8 cellular contexts compared by ENCODE assay signal in the genomic region with DNA sequence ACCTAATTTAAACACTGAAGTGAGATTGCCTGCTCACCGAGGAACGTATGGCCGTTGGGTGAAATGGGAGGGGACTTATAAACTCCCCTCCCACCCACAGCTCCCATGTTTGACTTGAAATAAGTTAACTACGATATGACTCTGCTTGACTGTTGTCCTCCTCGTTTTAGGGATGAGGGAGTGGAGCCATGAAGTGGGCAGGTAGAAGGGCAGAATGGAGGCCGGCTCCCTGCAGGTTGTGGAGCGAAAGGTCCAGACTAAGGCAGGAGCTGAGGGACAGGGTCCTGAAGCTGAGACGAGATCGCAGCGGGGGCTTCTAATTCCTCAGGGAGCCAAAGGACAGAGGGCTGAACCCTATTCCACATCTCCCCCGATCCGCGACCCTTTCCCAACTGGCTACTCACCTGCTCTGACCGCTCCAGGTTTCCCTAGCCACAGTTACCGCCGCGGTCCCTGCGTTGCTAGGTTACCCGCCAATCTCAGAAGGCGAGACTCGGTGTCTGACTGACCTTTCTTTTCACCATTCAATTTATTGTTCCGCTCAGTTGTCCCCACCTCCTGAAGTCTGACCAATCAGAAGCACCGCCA. TPM values are rescaled to one million over a fixed set of nuclear protein-coding genes. Genes with fewer than 3 reads are reported as not detected.
DNase-seq lines count a peak whose midpoint lies in the region; ATAC-seq and TF ChIP-seq lines count a peak whose summit lies in the region.

No MANE protein-coding gene starts in this region.

- intact Hi-C loops in breast epithelium (cut with DNase I; ENCODE audit: low total_unique reads): loop anchor here (5.0 to 10.0 kb wide), 2 partner anchors 732 to 1376 kb away; a partner anchor contains a TSS

- H3K9me3 Mint-ChIP-seq in IgD-negative memory B cell: no peaks in the 10 kb centered on the region

- TF ChIP-seq CTCF in breast epithelium (IDR thresholded peaks at IDR 0.05): no peak

- no peaks in the 10 kb centered on the region for H3K27me3 Mint-ChIP-seq in IgD-negative memory B cell

- peak overlapping the region; percentile 76 to 91 (median 79) for H3K27ac Mint-ChIP-seq in IgD-negative memory B cell

- H3K4me3 Mint-ChIP-seq in IgD-negative memory B cell: peak overlapping the region; percentile 82 to 96 (median 91)

- no peak for TF ChIP-seq POLR2A in breast epithelium (IDR thresholded peaks at IDR 0.05)

- no peak for DNase-seq in breast epithelium (ENCODE audit: low spot score in 2 of 2)
- no peak for DNase-seq in iPS-NIHi7 (ENCODE audit: extremely low spot score)
- DNase-seq in C1 segment of cervical spinal cord (lab: John Stamatoyannopoulos, UW): no peak
- DNase-seq in kidney tubule cell (ENCODE audit: low spot score): no peak
- no peak for DNase-seq in NCI-H524 (lab: John Stamatoyannopoulos, UW)

- H3K4me3 ChIP-seq in breast epithelium (peak overlapping the region; percentile 51 to 98 (median 69)), muscle layer of duodenum (ENCODE audit: low read depth in 1 of 2, low read length in 2 of 2) (peak overlapping the region; percentile 75 to 94)

- H3K27ac ChIP-seq in breast epithelium: peak overlapping the region; percentile 89 to 96
- H3K27ac ChIP-seq in muscle layer of duodenum (ENCODE audit: low read length): no peak overlapping the region

- ATAC-seq in GM18498 (IDR thresholded peaks at IDR 0.05; ENCODE audit: unreplicated experiment): peak; percentile 3

- no peaks in the 10 kb centered on the region for H3K36me3 ChIP-seq in breast epithelium
- no peaks in the 10 kb centered on the region for H3K36me3 ChIP-seq in muscle layer of duodenum (ENCODE audit: control insufficient read depth in 1 of 2, insufficient read depth in 2 of 2, low read length in 2 of 2)

- H3K4me1 ChIP-seq in breast epithelium: peaks cover 0 to 15% of the 10 kb centered on the region in 2 donors
- peaks cover 0 to 21% of the 10 kb centered on the region in 2 donors for H3K4me1 ChIP-seq in muscle layer of duodenum (ENCODE audit: control insufficient read depth in 1 of 2, insufficient read depth in 2 of 2, low read length in 2 of 2)

- H3K27me3 ChIP-seq in breast epithelium (no peaks in the 10 kb centered on the region), muscle layer of duodenum (ENCODE audit: low read depth, low read length) (no peaks in the 10 kb centered on the region)

- peaks cover 26 to 32% (median 27%) of the 10 kb centered on the region in 3 donors for H3K4me1 Mint-ChIP-seq in IgD-negative memory B cell

- H3K36me3 Mint-ChIP-seq in IgD-negative memory B cell: no peaks in the 10 kb centered on the region

- H3K9me3 ChIP-seq in breast epithelium (no peaks in the 10 kb centered on the region), muscle layer of duodenum (ENCODE audit: control insufficient read depth in 1 of 2, low read length in 2 of 2) (no peaks in the 10 kb centered on the region)

RNA-seq across cellular contexts. Expression of a gene that starts 0.6 kb away (rescaled TPM):
- 17.4 TPM for polyA plus RNA-seq in IgD-negative memory B cell
- 10 to 100 TPM; 46.9 to 71.7 (median 59.5) TPM for total RNA-seq in breast epithelium

RNA-seq across cellular contexts. Expression of a gene that starts 35.2 kb away (rescaled TPM):
- polyA plus RNA-seq in IgD-negative memory B cell: 24.1 TPM
- total RNA-seq in breast epithelium: 10 to 100 TPM in 2 of 3 donors, 1 to 10 TPM in 1; 9.4 to 22.4 (median 15.4) TPM

RNA-seq across cellular contexts. Expression of a gene that starts 35.4 kb away (rescaled TPM):
- polyA plus RNA-seq in IgD-negative memory B cell: 34.2 TPM
- total RNA-seq in breast epithelium: 10 to 100 TPM; 51.5 to 62.1 (median 60.3) TPM
